16 cellular contexts compared by ENCODE assay signal in genomic region chr3:147758786-147759185, GRCh38.
A peak's percentile ranks its signal among the peaks of the same experiment; 100 is the strongest.
DNase-seq lines count a peak whose midpoint lies in the region; ATAC-seq and TF ChIP-seq lines count a peak whose summit lies in the region.
"Had no signal": no experiment of that assay in that cellular context is flagged by ENCODE, and none has a peak within 500 bp of the region (broad histone marks: within the 10 kb centered on the region; RNA-seq: fewer than 3 reads in every experiment).

No MANE protein-coding gene starts in this region.

- H3K4me3 ChIP-seq in endodermal cell (ENCODE audit: low read length) (no peak overlapping the region), right cardiac atrium (ENCODE audit: low read length) (no peak overlapping the region), skeletal muscle cell (ENCODE audit: low read depth, low read length) (no peak overlapping the region)
- H3K4me3 ChIP-seq: ascending aorta, lung, skin epidermis, thyroid gland had no signal

- WGBS in endodermal cell (ENCODE audit: insufficient coverage in 1 of 2, insufficient read length in 1 of 2), 2 experiments, result 87 to 93% methylated on average over 2 of the region's 2 CpGs
- WGBS in right cardiac atrium, result 28% methylated on average over 2 of the region's 2 CpGs

- H3K9me3 ChIP-seq in endodermal cell (ENCODE audit: control insufficient read depth, low read length), result no peaks in the 10 kb centered on the region
- H3K9me3 ChIP-seq in right cardiac atrium (ENCODE audit: control insufficient read depth, low read length), result no peaks in the 10 kb centered on the region
- H3K9me3 ChIP-seq: ascending aorta, thyroid gland had no signal

- H3K4me1 ChIP-seq in endodermal cell (ENCODE audit: control insufficient read depth, insufficient read depth, low read length), result no peaks in the 10 kb centered on the region
- H3K4me1 ChIP-seq in right cardiac atrium (ENCODE audit: control insufficient read depth, insufficient read depth, low read length), result peaks cover 2% of the 10 kb centered on the region
- H3K4me1 ChIP-seq: thyroid gland had no signal

- no peaks in the 10 kb centered on the region for H3K9me3 Mint-ChIP-seq in endodermal cell

- H3K27me3 ChIP-seq in endodermal cell (ENCODE audit: control insufficient read depth, insufficient read depth, low read length, poor library complexity, severe bottlenecking) (no peaks in the 10 kb centered on the region), right cardiac atrium (ENCODE audit: control insufficient read depth, insufficient read depth) (no peaks in the 10 kb centered on the region)
- H3K27me3 ChIP-seq: ascending aorta, thyroid gland had no signal

- no peaks in the 10 kb centered on the region for H3K36me3 Mint-ChIP-seq in endodermal cell (ENCODE audit: low read depth)

- H3K27ac ChIP-seq in endodermal cell (ENCODE audit: low read depth, low read length), result peak overlapping the region; percentile 15
- no peak overlapping the region for H3K27ac ChIP-seq in right cardiac atrium (ENCODE audit: low read length)
- H3K27ac ChIP-seq: skin epidermis, thyroid gland had no signal

- H3K4me3 Mint-ChIP-seq in endodermal cell, result no peak overlapping the region
- H3K4me3 Mint-ChIP-seq: neural crest cell had no signal

- peak; percentile 4 for DNase-seq in M059J (ENCODE audit: low read depth)
- DNase-seq in endodermal cell, result no peak
- no peak for DNase-seq in right cardiac atrium
- peak; percentile 45 for DNase-seq in skeletal muscle cell (ENCODE audit: low read depth)
- DNase-seq in kidney tubule cell (ENCODE audit: low spot score), result no peak
- DNase-seq in COLO829 (ENCODE audit: low spot score), result no peak
- DNase-seq in NCI-H69 (lab: John Stamatoyannopoulos, UW), result no peak
- DNase-seq: activated CD4-positive, alpha-beta T cell treated with anti-CD3 and anti-CD28 coated beads for 4 hours; activated gamma-delta T cell treated with Interleukin-2 at 50 U/mL for 16 hours; NCI-H510A; thyroid gland had no signal

- H3K27me3 Mint-ChIP-seq in endodermal cell (ENCODE audit: insufficient read depth), result no peaks in the 10 kb centered on the region

- H3K9ac ChIP-seq in endodermal cell (ENCODE audit: extremely low read depth, low read length, poor library complexity, severe bottlenecking), result no peak overlapping the region

- peak; percentile 84 to 96 for ATAC-seq in right cardiac atrium
- no peak for ATAC-seq in GM18870 (IDR thresholded peaks at IDR 0.05; ENCODE audit: unreplicated experiment)

- H3K36me3 ChIP-seq in endodermal cell (ENCODE audit: control insufficient read depth, insufficient read depth, low read length), result no peaks in the 10 kb centered on the region
- H3K36me3 ChIP-seq: ascending aorta, thyroid gland had no signal

- intact Hi-C loops in right cardiac atrium (cut with DNase I), result no loop called here

- no peak overlapping the region for H3K27ac Mint-ChIP-seq in endodermal cell

- H3K4me1 Mint-ChIP-seq in endodermal cell, result no peaks in the 10 kb centered on the region

- no peak for TF ChIP-seq CTCF in endodermal cell (conservative IDR thresholded peaks at IDR 0.05)

Comparison
In these comparisons a context has a peak if more than half of its experiments do, and no peak if none do; other contexts are left out.
1. DNase-seq: peak in M059J (single experiment) and skeletal muscle cell (single experiment); none in endodermal cell (single experiment), right cardiac atrium (0 of 3), kidney tubule cell (single experiment), COLO829 (single experiment) and NCI-H69 (single experiment).